1 cellular context compared by ENCODE assay signal in the genomic region with DNA sequence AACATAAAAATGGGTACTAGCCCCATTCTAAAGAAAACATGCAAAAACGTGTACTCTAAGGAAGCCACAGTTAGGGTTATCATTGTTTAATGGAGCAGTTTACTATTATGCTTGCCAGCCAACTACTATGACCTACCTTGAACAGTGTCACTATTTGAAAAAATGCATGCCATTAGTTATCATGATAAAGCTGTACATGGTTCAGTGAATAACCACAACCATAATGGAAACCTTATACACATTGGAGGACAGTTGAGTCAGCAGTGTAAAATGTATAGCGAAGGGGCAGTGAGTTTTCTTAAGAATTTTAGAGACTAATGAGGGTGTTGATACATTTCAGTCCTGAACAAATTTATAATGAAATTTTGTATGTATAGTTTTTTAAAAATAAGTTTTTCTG.
TF ChIP-seq lines count a peak whose summit lies in the region.

No MANE protein-coding gene starts in this region.

TF ChIP-seq in WTC11, 78 proteins besides CTCF, POLR2A, EP300 and RAD21 (continued from another document):
- TF ChIP-seq, protein P1, sequence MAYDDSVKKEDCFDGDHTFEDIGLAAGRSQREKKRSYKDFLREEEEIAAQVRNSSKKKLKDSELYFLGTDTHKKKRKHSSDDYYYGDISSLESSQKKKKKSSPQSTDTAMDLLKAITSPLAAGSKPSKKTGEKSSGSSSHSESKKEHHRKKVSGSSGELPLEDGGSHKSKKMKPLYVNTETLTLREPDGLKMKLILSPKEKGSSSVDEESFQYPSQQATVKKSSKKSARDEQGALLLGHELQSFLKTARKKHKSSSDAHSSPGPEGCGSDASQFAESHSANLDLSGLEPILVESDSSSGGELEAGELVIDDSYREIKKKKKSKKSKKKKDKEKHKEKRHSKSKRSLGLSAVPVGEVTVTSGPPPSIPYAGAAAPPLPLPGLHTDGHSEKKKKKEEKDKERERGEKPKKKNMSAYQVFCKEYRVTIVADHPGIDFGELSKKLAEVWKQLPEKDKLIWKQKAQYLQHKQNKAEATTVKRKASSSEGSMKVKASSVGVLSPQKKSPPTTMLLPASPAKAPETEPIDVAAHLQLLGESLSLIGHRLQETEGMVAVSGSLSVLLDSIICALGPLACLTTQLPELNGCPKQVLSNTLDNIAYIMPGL (CRISPR knock-in tag; IDR thresholded peaks at IDR 0.05), result no peak
- TF ChIP-seq AFF4 (CRISPR knock-in tag; IDR thresholded peaks at IDR 0.05; ENCODE audit: borderline replicate concordance), result no peak
- TF ChIP-seq PREB (CRISPR knock-in tag; IDR thresholded peaks at IDR 0.05; ENCODE audit: borderline replicate concordance), result no peak
- TF ChIP-seq CREM (CRISPR knock-in tag; IDR thresholded peaks at IDR 0.05), result no peak
- TF ChIP-seq USF2 (CRISPR knock-in tag; IDR thresholded peaks at IDR 0.05), result no peak
- TF ChIP-seq SOX15 (CRISPR knock-in tag; IDR thresholded peaks at IDR 0.05), result no peak
- TF ChIP-seq JUN (CRISPR knock-in tag; IDR thresholded peaks at IDR 0.05), result no peak
